ENCODE assay signal across 1 cellular context in genomic region chr16:49158029-49158642, GRCh38.
TF ChIP-seq lines count a peak whose summit lies in the region.

No MANE protein-coding gene starts in this region.

TF ChIP-seq in HepG2, 621 proteins besides CTCF, POLR2A, EP300 and RAD21 (continued from another document and continues in another):
- TF ChIP-seq RNF219 (CRISPR knock-in tag; IDR thresholded peaks at IDR 0.05) (no peak), MATR3 (CRISPR knock-in tag; IDR thresholded peaks at IDR 0.05) (no peak), ZSCAN25 (CRISPR knock-in tag; IDR thresholded peaks at IDR 0.05) (peak; percentile 70; the same call in 1 of the 2 replicates), MED8 (CRISPR knock-in tag; IDR thresholded peaks at IDR 0.05; ENCODE audit: insufficient replicate concordance) (no peak), ZNF530 (CRISPR knock-in tag; IDR thresholded peaks at IDR 0.05; ENCODE audit: low read depth) (peak; percentile 93; the same call in 1 of the 2 replicates), ZNF275 (CRISPR knock-in tag; IDR thresholded peaks at IDR 0.05; ENCODE audit: borderline replicate concordance) (peak; percentile 79; the same call in 1 of the 2 replicates), TFDP1 (CRISPR knock-in tag; IDR thresholded peaks at IDR 0.05; ENCODE audit: borderline replicate concordance) (peak; percentile 66; the same call in 1 of the 2 replicates), ZNF720 (CRISPR knock-in tag; IDR thresholded peaks at IDR 0.05) (peak; percentile 95; the same call in 1 of the 2 replicates), ZNF407 (CRISPR knock-in tag; IDR thresholded peaks at IDR 0.05; ENCODE audit: not compliant biosample characterization) (no peak), ZNF724P (CRISPR knock-in tag; IDR thresholded peaks at IDR 0.05; ENCODE audit: borderline replicate concordance) (peak; percentile 76; the same call in 1 of the 2 replicates), ZNF574 (CRISPR knock-in tag; IDR thresholded peaks at IDR 0.05) (peak; percentile 84), ZNF296 (CRISPR knock-in tag; conservative IDR thresholded peaks at IDR 0.05) (no peak; the same call in 1 of the 2 replicates), ZNF609 (CRISPR knock-in tag; IDR thresholded peaks at IDR 0.05; ENCODE audit: borderline replicate concordance) (no peak), ZNF776 (CRISPR knock-in tag; IDR thresholded peaks at IDR 0.05) (no peak), TAF1 (CRISPR knock-in tag; IDR thresholded peaks at IDR 0.05) (peak; percentile 57), EEA1 (CRISPR knock-in tag; IDR thresholded peaks at IDR 0.05; ENCODE audit: borderline replicate concordance) (peak; percentile 93; the same call in 1 of the 2 replicates), HNRNPUL1 (IDR thresholded peaks at IDR 0.05; ENCODE audit: low read depth, low read length) (no peak), ZNF17 (CRISPR knock-in tag; IDR thresholded peaks at IDR 0.05) (no peak; the same call in 1 of the 2 replicates), PLRG1 (conservative IDR thresholded peaks at IDR 0.05) (no peak), TRIM24 (CRISPR knock-in tag; IDR thresholded peaks at IDR 0.05) (no peak), FOXK1 (CRISPR knock-in tag; IDR thresholded peaks at IDR 0.05; ENCODE audit: borderline replicate concordance, low read depth) (peak; percentile 97; the same call in 1 of the 2 replicates), ZNF562 (CRISPR knock-in tag; IDR thresholded peaks at IDR 0.05; ENCODE audit: borderline replicate concordance) (no peak), CENPBD1 (CRISPR knock-in tag; IDR thresholded peaks at IDR 0.05; ENCODE audit: borderline replicate concordance, low read depth) (no peak), ATAD3A (CRISPR knock-in tag; IDR thresholded peaks at IDR 0.05) (peak; percentile 97), PBX2 (CRISPR knock-in tag; IDR thresholded peaks at IDR 0.05) (peak; percentile 44; the same call in 1 of the 2 replicates), ZNF580 (CRISPR knock-in tag; IDR thresholded peaks at IDR 0.05; ENCODE audit: borderline replicate concordance, low read depth) (peak; percentile 97), ZNF207 (IDR thresholded peaks at IDR 0.05; ENCODE audit: borderline replicate concordance) (no peak), SMARCE1 (IDR thresholded peaks at IDR 0.05; ENCODE audit: borderline replicate concordance) (no peak)
